In genomic region chr2:74958277-74959105, GRCh38 we compare ENCODE assay signal across 1 cellular context.
A peak's percentile ranks its signal among the peaks of the same experiment; 100 is the strongest.
TF ChIP-seq lines count a peak whose summit lies in the region.

POLE4 (plus strand) TSS chr2:74958643; CDS start chr2:74958680, 37 bp downstream.

TF ChIP-seq in HepG2, 621 proteins besides CTCF, POLR2A, EP300 and RAD21 (continued from another document and continues in another):
- TF ChIP-seq MIER3 (CRISPR knock-in tag; IDR thresholded peaks at IDR 0.05; ENCODE audit: borderline replicate concordance) (no peak), TEAD2 (CRISPR knock-in tag; IDR thresholded peaks at IDR 0.05) (peak; percentile 70; the same call in 1 of the 2 replicates), PHF8 (CRISPR knock-in tag; IDR thresholded peaks at IDR 0.05) (peak; percentile 97), CCAR2 (optimal IDR thresholded peaks at IDR 0.05; ENCODE audit: low read depth, low read length) (no peak), UBTF (CRISPR knock-in tag; IDR thresholded peaks at IDR 0.05) (peak; percentile 86), MTF2 (CRISPR knock-in tag; IDR thresholded peaks at IDR 0.05; ENCODE audit: borderline replicate concordance) (peak; percentile 89; the same call in 1 of the 2 replicates), ZNF749 (CRISPR knock-in tag; IDR thresholded peaks at IDR 0.05; ENCODE audit: borderline replicate concordance) (peak; percentile 98), SOX5 (CRISPR knock-in tag; IDR thresholded peaks at IDR 0.05; ENCODE audit: borderline replicate concordance) (peak; percentile 72), SUZ12 (IDR thresholded peaks at IDR 0.05; ENCODE audit: low read depth, low read length) (no peak), ZNF333 (CRISPR knock-in tag; IDR thresholded peaks at IDR 0.05; ENCODE audit: borderline replicate concordance) (peak; percentile 70; the same call in 1 of the 2 replicates), ZNF747 (CRISPR knock-in tag; IDR thresholded peaks at IDR 0.05; ENCODE audit: borderline replicate concordance) (peak; percentile 79; the same call in 1 of the 2 replicates), ZGPAT (CRISPR knock-in tag; IDR thresholded peaks at IDR 0.05) (peak; percentile 95), CREB3 (CRISPR knock-in tag; IDR thresholded peaks at IDR 0.05) (peak; percentile 99), SP4 (CRISPR knock-in tag; IDR thresholded peaks at IDR 0.05) (peak; percentile 95), KAT8 (CRISPR knock-in tag; IDR thresholded peaks at IDR 0.05) (0 out of 2 replicates have a peak, but pooled peaks have one; percentile 61), SOX13 (IDR thresholded peaks at IDR 0.05) (no peak), SOX13 (CRISPR knock-in tag; conservative IDR thresholded peaks at IDR 0.05 in 1 of 2, IDR thresholded peaks at IDR 0.05 in 1 of 2) (peak in 1 of 2 experiments; percentile 54; a peak in 1 of 4 replicates), ZNF644 (CRISPR knock-in tag; IDR thresholded peaks at IDR 0.05; ENCODE audit: low read depth) (no peak), BCLAF1 (IDR thresholded peaks at IDR 0.05) (no peak), HNF1B (CRISPR knock-in tag; IDR thresholded peaks at IDR 0.05) (peak; percentile 95; the same call in 1 of the 2 replicates), NR2F1 (CRISPR knock-in tag; IDR thresholded peaks at IDR 0.05) (no peak), NFIB (CRISPR knock-in tag; IDR thresholded peaks at IDR 0.05; ENCODE audit: borderline replicate concordance) (peak; percentile 26; the same call in 1 of the 2 replicates), U2AF2 (IDR thresholded peaks at IDR 0.05; ENCODE audit: low read depth, low read length) (no peak), ZNF263 (CRISPR knock-in tag; IDR thresholded peaks at IDR 0.05) (peak; percentile 51; the same call in 1 of the 2 replicates), SYNCRIP (IDR thresholded peaks at IDR 0.05; ENCODE audit: insufficient read depth, low read depth, low read length) (no peak), FOXK1 (CRISPR knock-in tag; IDR thresholded peaks at IDR 0.05; ENCODE audit: borderline replicate concordance, low read depth) (peak; percentile 42; the same call in 1 of the 2 replicates), BCL3 (CRISPR knock-in tag; IDR thresholded peaks at IDR 0.05) (peak; percentile 100), HNRNPUL1 (IDR thresholded peaks at IDR 0.05; ENCODE audit: low read depth, low read length) (peak; percentile 54; the same call in 1 of the 2 replicates), ZNF33A (CRISPR knock-in tag; IDR thresholded peaks at IDR 0.05; ENCODE audit: borderline replicate concordance) (no peak), ZNF10 (CRISPR knock-in tag; IDR thresholded peaks at IDR 0.05; ENCODE audit: borderline replicate concordance, low read depth) (no peak), ZNF234 (CRISPR knock-in tag; conservative IDR thresholded peaks at IDR 0.05) (peak; percentile 96), FUBP1 (CRISPR knock-in tag; IDR thresholded peaks at IDR 0.05; ENCODE audit: borderline replicate concordance) (no peak), POGZ (CRISPR knock-in tag; IDR thresholded peaks at IDR 0.05) (peak; percentile 84), CSRNP2 (CRISPR knock-in tag; conservative IDR thresholded peaks at IDR 0.05; ENCODE audit: low read depth) (peak; percentile 88), KDM5A (IDR thresholded peaks at IDR 0.05; ENCODE audit: borderline replicate concordance, low read length) (peak; percentile 86; the same call in 1 of the 2 replicates), ZNF274 (CRISPR knock-in tag; IDR thresholded peaks at IDR 0.05) (peak; percentile 100), ZNF703 (CRISPR knock-in tag; IDR thresholded peaks at IDR 0.05; ENCODE audit: borderline replicate concordance) (peak; percentile 91), FOXP1 (IDR thresholded peaks at IDR 0.05) (no peak), FOXP1 (CRISPR knock-in tag; IDR thresholded peaks at IDR 0.05) (peak; percentile 38; the same call in 1 of the 2 replicates), STAT5B (CRISPR knock-in tag; IDR thresholded peaks at IDR 0.05) (peak; percentile 52; the same call in 1 of the 2 replicates), KDM1A (CRISPR knock-in tag; IDR thresholded peaks at IDR 0.05) (peak; percentile 19; the same call in 1 of the 2 replicates), RORA (CRISPR knock-in tag; IDR thresholded peaks at IDR 0.05) (no peak), MEIS2 (CRISPR knock-in tag; IDR thresholded peaks at IDR 0.05) (peak; percentile 96), JUN (CRISPR knock-in tag; IDR thresholded peaks at IDR 0.05) (peak; percentile 88), AKAP8 (CRISPR knock-in tag; IDR thresholded peaks at IDR 0.05) (peak; percentile 94), THYN1 (CRISPR knock-in tag; IDR thresholded peaks at IDR 0.05; ENCODE audit: borderline replicate concordance, low read depth) (peak; percentile 58; the same call in 1 of the 2 replicates), ZNF431 (CRISPR knock-in tag; IDR thresholded peaks at IDR 0.05; ENCODE audit: borderline replicate concordance, low read depth) (peak; percentile 99), ATM (IDR thresholded peaks at IDR 0.05; ENCODE audit: borderline replicate concordance) (no peak), ATF5 (CRISPR knock-in tag; IDR thresholded peaks at IDR 0.05; ENCODE audit: low read depth) (no peak), SNRNP70 (IDR thresholded peaks at IDR 0.05; ENCODE audit: low read depth, low read length) (no peak), ZNF317 (CRISPR knock-in tag; IDR thresholded peaks at IDR 0.05) (peak; percentile 93), ZNF513 (CRISPR knock-in tag; conservative IDR thresholded peaks at IDR 0.05) (peak; percentile 85; the same call in 1 of the 2 replicates)
